ENCODE assay signal across 8 cellular contexts in genomic region chr17:29588017-29588557, GRCh38. TPM values are rescaled to one million over a fixed set of nuclear protein-coding genes. Genes with fewer than 3 reads are reported as not detected.
DNase-seq lines count a peak whose midpoint lies in the region; ATAC-seq, FAIRE-seq and TF ChIP-seq lines count a peak whose summit lies in the region.

No MANE protein-coding gene starts in this region.

- no peaks in the 10 kb centered on the region for H3K9me3 ChIP-seq in OCI-LY7 (ENCODE audit: low read length)
- no peaks in the 10 kb centered on the region for H3K9me3 ChIP-seq in effector memory CD4-positive, alpha-beta T cell (ENCODE audit: control insufficient read depth, low read length)
- H3K9me3 ChIP-seq in neural cell (ENCODE audit: low read length) = no peaks in the 10 kb centered on the region

- DNase-seq in OCI-LY7 (ENCODE audit: low spot score) = peak; percentile 18
- no peak for DNase-seq in effector memory CD4-positive, alpha-beta T cell
- DNase-seq in frontal cortex (ENCODE audit: low spot score in 2 of 2) = no peak
- no peak for DNase-seq in NCI-H2081 (lab: John Stamatoyannopoulos, UW)
- DNase-seq in retina = no peak

- no peaks in the 10 kb centered on the region for H3K9me2 ChIP-seq in OCI-LY7 (ENCODE audit: insufficient read depth, low read length)
- no peaks in the 10 kb centered on the region for H3K9me2 ChIP-seq in neural cell (ENCODE audit: insufficient read depth, low read length)

- H3K79me2 ChIP-seq in OCI-LY7 (ENCODE audit: insufficient read depth, low read depth, low read length) = peaks cover 46% of the 10 kb centered on the region
- H3K79me2 ChIP-seq in neural cell (replicated peaks; ENCODE audit: insufficient read depth, low read length) = peaks cover 31% of the 10 kb centered on the region

- peak overlapping the region; percentile 85 for H3K9ac ChIP-seq in neural cell (ENCODE audit: low read length)

- ATAC-seq in HG03135 (IDR thresholded peaks at IDR 0.05; ENCODE audit: unreplicated experiment) = no peak

- no peak for FAIRE-seq in frontal cortex (lab: Jason Lieb, UNC)

- H3F3A ChIP-seq in neural cell (ENCODE audit: insufficient read depth, low read length, poor library complexity, severe bottlenecking) = peaks cover 2% of the 10 kb centered on the region

- H4K20me1 ChIP-seq in OCI-LY7 (ENCODE audit: insufficient read depth, low read length) (peaks cover 5% of the 10 kb centered on the region; the same call in 1 of the 2 replicates), neural cell (ENCODE audit: insufficient read depth) (peaks cover 15% of the 10 kb centered on the region)

- no peak for TF ChIP-seq RAD21 in neural cell (conservative IDR thresholded peaks at IDR 0.05)

- H3K27me3 ChIP-seq in effector memory CD4-positive, alpha-beta T cell (replicated peaks; ENCODE audit: control insufficient read depth, insufficient read depth, low read length, poor library complexity, severe bottlenecking) = no peaks in the 10 kb centered on the region
- H3K27me3 ChIP-seq in neural cell (ENCODE audit: insufficient read depth, low read depth, low read length) = no peaks in the 10 kb centered on the region

- BruUV-seq in OCI-LY7 (replicated peaks; lab: Mats Ljungman, UMichigan) = no TSS peak

- peaks cover 4% of the 10 kb centered on the region; the same call in 1 of the 2 replicates for H3K36me3 ChIP-seq in OCI-LY7 (ENCODE audit: insufficient read depth, low read length)
- peaks cover 1% of the 10 kb centered on the region for H3K36me3 ChIP-seq in effector memory CD4-positive, alpha-beta T cell (ENCODE audit: control insufficient read depth, insufficient read depth, low read length)
- no peaks in the 10 kb centered on the region for H3K36me3 ChIP-seq in neural cell (ENCODE audit: insufficient read depth, low read length)

- peaks cover 72% of the 10 kb centered on the region for H3K4me1 ChIP-seq in OCI-LY7 (ENCODE audit: insufficient read depth, low read length, poor library complexity, severe bottlenecking)
- H3K4me1 ChIP-seq in effector memory CD4-positive, alpha-beta T cell (ENCODE audit: control insufficient read depth, insufficient read depth, low read length, poor library complexity, severe bottlenecking) = peaks cover 66% of the 10 kb centered on the region

- TF ChIP-seq CTCF in C4-2B (conservative IDR thresholded peaks at IDR 0.05) (no peak), OCI-LY7 (conservative IDR thresholded peaks at IDR 0.05; ENCODE audit: low read length) (no peak), neural cell (IDR thresholded peaks at IDR 0.05; ENCODE audit: poor library complexity, severe bottlenecking) (no peak)

- H2AFZ ChIP-seq in OCI-LY7 (ENCODE audit: low read length) = no peak overlapping the region
- no peak overlapping the region for H2AFZ ChIP-seq in neural cell (ENCODE audit: low read depth, low read length)

- H3K4me2 ChIP-seq in OCI-LY7 (ENCODE audit: low read length) = peak overlapping the region; percentile 93
- H3K4me2 ChIP-seq in neural cell (ENCODE audit: low read length) = peak overlapping the region; percentile 58

- POLR2A ChIA-PET in OCI-LY7 (lab: Charles Lee) = interaction anchor here (0.5 to 1.5 kb wide), 3 partner anchors 9 to 1375 kb away, joined by 3 to 4 read pairs (median 3); no protein-coding TSS in a partner anchor

- TF ChIP-seq EP300 in neural cell (conservative IDR thresholded peaks at IDR 0.05; ENCODE audit: poor library complexity, severe bottlenecking) = no peak

- H3K27ac ChIP-seq in C4-2B = peak overlapping the region; percentile 89
- H3K27ac ChIP-seq in OCI-LY7 (ENCODE audit: low read depth, low read length, poor library complexity, severe bottlenecking) = peak overlapping the region; percentile 13
- peak overlapping the region; percentile 63 for H3K27ac ChIP-seq in effector memory CD4-positive, alpha-beta T cell (ENCODE audit: insufficient read depth, low read length, poor library complexity, severe bottlenecking)
- H3K27ac ChIP-seq in neural cell (ENCODE audit: low read length) = peak overlapping the region; percentile 53

- intact Hi-C loops in OCI-LY7 (cut with micrococcal nuclease; ENCODE audit: unreplicated experiment) = no loop called here

- H3K4me3 ChIP-seq in OCI-LY7 (ENCODE audit: low read depth, low read length, poor library complexity, severe bottlenecking) = peak overlapping the region; percentile 77
- H3K4me3 ChIP-seq in effector memory CD4-positive, alpha-beta T cell (ENCODE audit: insufficient read depth, low read depth, low read length, poor library complexity, severe bottlenecking) = peak overlapping the region; percentile 78
- peak overlapping the region; percentile 97 for H3K4me3 ChIP-seq in neural cell (ENCODE audit: low read length)

- CTCF ChIA-PET in OCI-LY7 (lab: Charles Lee; ENCODE audit: unreplicated experiment) = interaction anchor here (1.3 kb wide), 1 partner anchor 29 kb away, joined by 3 read pairs; no protein-coding TSS in a partner anchor

TF ChIP-seq in neural cell, 6 proteins besides CTCF, POLR2A, EP300 and RAD21:
- no peak for TF ChIP-seq TAF1 (IDR thresholded peaks at IDR 0.05; ENCODE audit: low read depth)
- TF ChIP-seq EZH2 (IDR thresholded peaks at IDR 0.05; ENCODE audit: borderline replicate concordance, insufficient read depth, low read length, poor library complexity, severe bottlenecking) = no peak
- no peak for TF ChIP-seq MXI1 (conservative IDR thresholded peaks at IDR 0.05; ENCODE audit: poor library complexity, severe bottlenecking)
- TF ChIP-seq SMC3 (conservative IDR thresholded peaks at IDR 0.05; ENCODE audit: poor library complexity) = no peak
- no peak for TF ChIP-seq POLR2AphosphoS5 (IDR thresholded peaks at IDR 0.05)
- TF ChIP-seq, protein P1, sequence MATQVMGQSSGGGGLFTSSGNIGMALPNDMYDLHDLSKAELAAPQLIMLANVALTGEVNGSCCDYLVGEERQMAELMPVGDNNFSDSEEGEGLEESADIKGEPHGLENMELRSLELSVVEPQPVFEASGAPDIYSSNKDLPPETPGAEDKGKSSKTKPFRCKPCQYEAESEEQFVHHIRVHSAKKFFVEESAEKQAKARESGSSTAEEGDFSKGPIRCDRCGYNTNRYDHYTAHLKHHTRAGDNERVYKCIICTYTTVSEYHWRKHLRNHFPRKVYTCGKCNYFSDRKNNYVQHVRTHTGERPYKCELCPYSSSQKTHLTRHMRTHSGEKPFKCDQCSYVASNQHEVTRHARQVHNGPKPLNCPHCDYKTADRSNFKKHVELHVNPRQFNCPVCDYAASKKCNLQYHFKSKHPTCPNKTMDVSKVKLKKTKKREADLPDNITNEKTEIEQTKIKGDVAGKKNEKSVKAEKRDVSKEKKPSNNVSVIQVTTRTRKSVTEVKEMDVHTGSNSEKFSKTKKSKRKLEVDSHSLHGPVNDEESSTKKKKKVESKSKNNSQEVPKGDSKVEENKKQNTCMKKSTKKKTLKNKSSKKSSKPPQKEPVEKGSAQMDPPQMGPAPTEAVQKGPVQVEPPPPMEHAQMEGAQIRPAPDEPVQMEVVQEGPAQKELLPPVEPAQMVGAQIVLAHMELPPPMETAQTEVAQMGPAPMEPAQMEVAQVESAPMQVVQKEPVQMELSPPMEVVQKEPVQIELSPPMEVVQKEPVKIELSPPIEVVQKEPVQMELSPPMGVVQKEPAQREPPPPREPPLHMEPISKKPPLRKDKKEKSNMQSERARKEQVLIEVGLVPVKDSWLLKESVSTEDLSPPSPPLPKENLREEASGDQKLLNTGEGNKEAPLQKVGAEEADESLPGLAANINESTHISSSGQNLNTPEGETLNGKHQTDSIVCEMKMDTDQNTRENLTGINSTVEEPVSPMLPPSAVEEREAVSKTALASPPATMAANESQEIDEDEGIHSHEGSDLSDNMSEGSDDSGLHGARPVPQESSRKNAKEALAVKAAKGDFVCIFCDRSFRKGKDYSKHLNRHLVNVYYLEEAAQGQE (IDR thresholded peaks at IDR 0.05; ENCODE audit: borderline replicate concordance) = no peak

RNA-seq across cellular contexts. Expression of gene GIT1, which starts 1.4 kb away (rescaled TPM):
- total RNA-seq in OCI-LY7 (2014; rRNA removed; shearing (Covaris generic)) = 38.8 and 44.3 TPM in 2 replicates
- total RNA-seq in OCI-LY7 (2022) (60.2 and 69.6 TPM in 2 replicates), frontal cortex (30.6 TPM)
- polyA plus RNA-seq in neural cell = 20.5 and 41.4 TPM in 2 replicates
- 40.1 and 42.1 TPM in 2 replicates for polyA minus RNA-seq in neural cell

RNA-seq across cellular contexts. Expression of gene ANKRD13B, which starts 4.8 kb away (rescaled TPM):
- total RNA-seq in OCI-LY7 (2014; rRNA removed; shearing (Covaris generic)) = 17.8 and 22.8 TPM in 2 replicates
- total RNA-seq in OCI-LY7 (2022) = 30.5 and 32.8 TPM in 2 replicates
- polyA plus RNA-seq in neural cell = 35.0 and 42.7 TPM in 2 replicates
- 34.0 and 38.2 TPM in 2 replicates for polyA minus RNA-seq in neural cell
- total RNA-seq in frontal cortex = 19.6 TPM

RNA-seq across cellular contexts. Expression of gene TP53I13, which starts 19.6 kb away (rescaled TPM):
- total RNA-seq in OCI-LY7 (2014; rRNA removed; shearing (Covaris generic)) = 27.5 and 30.9 TPM in 2 replicates
- total RNA-seq in OCI-LY7 (2022) (20.8 and 26.5 TPM in 2 replicates), frontal cortex (4.9 TPM)
- 18.4 and 23.3 TPM in 2 replicates for polyA plus RNA-seq in neural cell
- polyA minus RNA-seq in neural cell = 7.1 and 7.5 TPM in 2 replicates

RNA-seq across cellular contexts. Expression of gene ABHD15, which starts 21.2 kb away (rescaled TPM):
- total RNA-seq in OCI-LY7 (2014; rRNA removed; shearing (Covaris generic)) = 7.7 and 8.5 TPM in 2 replicates
- total RNA-seq in OCI-LY7 (2022) (13.9 and 15.3 TPM in 2 replicates), frontal cortex (0.41 TPM)
- polyA plus RNA-seq in neural cell = 0.14 and 0.21 TPM in 2 replicates
- 0.24 and 0.46 TPM in 2 replicates for polyA minus RNA-seq in neural cell

RNA-seq across cellular contexts. Expression of gene CORO6, which starts 34.6 kb away (rescaled TPM):
- 3.9 and 5.9 TPM in 2 replicates for total RNA-seq in OCI-LY7 (2014; rRNA removed; shearing (Covaris generic))
- total RNA-seq in OCI-LY7 (2022) = 6.2 and 7.5 TPM in 2 replicates
- polyA plus RNA-seq in neural cell = 1.2 and 4.3 TPM in 2 replicates
- polyA minus RNA-seq in neural cell = 1.0 and 2.4 TPM in 2 replicates
- total RNA-seq in frontal cortex = 0.82 TPM

Comparison
In these comparisons a context has a peak if more than half of its experiments do, and no peak if none do; other contexts are left out.
1. H3K27ac ChIP-seq: peak in every context shown above with its lines; median percentile 89 in C4-2B; 63 in effector memory CD4-positive, alpha-beta T cell; 53 in neural cell; 13 in OCI-LY7.